In genomic region chr14:68911594-68912227, GRCh38 we compare ENCODE assay signal across 8 cellular contexts.
DNase-seq lines count a peak whose midpoint lies in the region; ATAC-seq and TF ChIP-seq lines count a peak whose summit lies in the region.

No MANE protein-coding gene starts in this region.

- CTCF ChIA-PET in activated CD4-positive, alpha-beta memory T cell treated with anti-CD3 and anti-CD28 coated beads, Interleukin-2, amount 10 ng/mL, durations not matched to agents 7 days and 5 days (lab: Charles Lee), result interaction anchor here (0.6 to 5.2 kb wide), 40 partner anchors 9 to 628 kb away, joined by 3 to 58 read pairs (median 4); no protein-coding TSS in a partner anchor

- no peaks in the 10 kb centered on the region for H3K27me3 ChIP-seq in lung (ENCODE audit: control insufficient read depth, insufficient read depth)

- WGBS in lung, 2 donors, result 43 to 45% methylated on average over 12 of the region's 12 CpGs

- peak; percentile 96 for TF ChIP-seq CTCF in lung (IDR thresholded peaks at IDR 0.05; ENCODE audit: control extremely low read depth, extremely low read depth)

- peaks cover 0 to 2% of the 10 kb centered on the region in 2 donors for H3K4me1 ChIP-seq in lung (ENCODE audit: control insufficient read depth in 2 of 2, insufficient read depth in 2 of 2, low read length in 2 of 2)

- POLR2A ChIA-PET in activated CD4-positive, alpha-beta memory T cell treated with anti-CD3 and anti-CD28 coated beads, Interleukin-2, amount 10 ng/mL, durations not matched to agents 7 days and 5 days (lab: Charles Lee), result interaction anchor here (1.0 kb wide), 1 partner anchor 196 kb away, joined by 5 read pairs; no protein-coding TSS in a partner anchor

- H3K27ac Mint-ChIP-seq in activated CD4-positive, alpha-beta memory T cell treated with anti-CD3 and anti-CD28 coated beads, Interleukin-2, amount 10 ng/mL, durations not matched to agents 7 days and 5 days, result no peak overlapping the region

- H3K9me3 Mint-ChIP-seq in activated CD4-positive, alpha-beta memory T cell treated with anti-CD3 and anti-CD28 coated beads, Interleukin-2, amount 10 ng/mL, durations not matched to agents 7 days and 5 days, result no peaks in the 10 kb centered on the region

- no peak overlapping the region for H3K4me3 Mint-ChIP-seq in activated CD4-positive, alpha-beta memory T cell treated with anti-CD3 and anti-CD28 coated beads, Interleukin-2, amount 10 ng/mL, durations not matched to agents 7 days and 5 days

- H3K36me3 ChIP-seq in lung (ENCODE audit: control insufficient read depth in 2 of 2, insufficient read depth in 2 of 2, low read length in 2 of 2), result peaks cover 6 to 31% of the 10 kb centered on the region in 2 donors

- DNase-seq in GM04504 (ENCODE audit: low read depth) (peak; percentile 45), NCI-H748 treated with DMSO at 0.1 percent for 48 hours (lab: John Stamatoyannopoulos, UW) (peak; percentile 7), lung (ENCODE audit: low spot score) (peak; percentile 78)
- peak; percentile 73 for DNase-seq in activated CD4-positive, alpha-beta memory T cell treated with anti-CD3 and anti-CD28 coated beads, Interleukin-2, amount 10 ng/mL, durations not matched to agents 7 days and 5 days
- DNase-seq in effector CD4-positive, alpha-beta T cell, result peak; percentile 76
- DNase-seq in stimulated activated CD8-positive, alpha-beta memory T cell treated with anti-CD3 and anti-CD28 coated beads, Interleukin-15, amount 100 ng/mL, for 1 hour (ENCODE audit: low read depth), result peak; percentile 62

- no peak overlapping the region for H3K4me3 ChIP-seq in lung

- peak; percentile 55 for ATAC-seq in HG03378 (IDR thresholded peaks at IDR 0.05; ENCODE audit: unreplicated experiment)
- peak; percentile 77 for ATAC-seq in lung (ENCODE audit: insufficient read depth, low FRiP score)
- ATAC-seq in HG02678 (IDR thresholded peaks at IDR 0.05; ENCODE audit: unreplicated experiment), result no peak

- H3K27me3 Mint-ChIP-seq in activated CD4-positive, alpha-beta memory T cell treated with anti-CD3 and anti-CD28 coated beads, Interleukin-2, amount 10 ng/mL, durations not matched to agents 7 days and 5 days, result no peaks in the 10 kb centered on the region

- peaks cover 0 to 2% of the 10 kb centered on the region in 2 donors for H3K9me3 ChIP-seq in lung (ENCODE audit: control insufficient read depth in 2 of 2, insufficient read depth in 1 of 2, low read length in 1 of 2)

- peaks cover 1% of the 10 kb centered on the region for H3K4me1 Mint-ChIP-seq in activated CD4-positive, alpha-beta memory T cell treated with anti-CD3 and anti-CD28 coated beads, Interleukin-2, amount 10 ng/mL, durations not matched to agents 7 days and 5 days

- H3K36me3 Mint-ChIP-seq in activated CD4-positive, alpha-beta memory T cell treated with anti-CD3 and anti-CD28 coated beads, Interleukin-2, amount 10 ng/mL, durations not matched to agents 7 days and 5 days (ENCODE audit: low read depth), result no peaks in the 10 kb centered on the region

- H3K27ac ChIP-seq in lung (ENCODE audit: low read depth in 1 of 2, low read length in 1 of 2), result no peak overlapping the region

Comparison
In these comparisons a context has a peak if more than half of its experiments do, and no peak if none do; other contexts are left out.
1. DNase-seq: peak in every context shown above with its lines; median percentile 78 in lung; 76 in effector CD4-positive, alpha-beta T cell; 73 in activated CD4-positive, alpha-beta memory T cell treated with anti-CD3 and anti-CD28 coated beads, Interleukin-2, amount 10 ng/mL, durations not matched to agents 7 days and 5 days; 62 in stimulated activated CD8-positive, alpha-beta memory T cell treated with anti-CD3 and anti-CD28 coated beads, Interleukin-15, amount 100 ng/mL, for 1 hour; 45 in GM04504; 7 in NCI-H748 treated with DMSO at 0.1 percent for 48 hours.